In the genomic region with DNA sequence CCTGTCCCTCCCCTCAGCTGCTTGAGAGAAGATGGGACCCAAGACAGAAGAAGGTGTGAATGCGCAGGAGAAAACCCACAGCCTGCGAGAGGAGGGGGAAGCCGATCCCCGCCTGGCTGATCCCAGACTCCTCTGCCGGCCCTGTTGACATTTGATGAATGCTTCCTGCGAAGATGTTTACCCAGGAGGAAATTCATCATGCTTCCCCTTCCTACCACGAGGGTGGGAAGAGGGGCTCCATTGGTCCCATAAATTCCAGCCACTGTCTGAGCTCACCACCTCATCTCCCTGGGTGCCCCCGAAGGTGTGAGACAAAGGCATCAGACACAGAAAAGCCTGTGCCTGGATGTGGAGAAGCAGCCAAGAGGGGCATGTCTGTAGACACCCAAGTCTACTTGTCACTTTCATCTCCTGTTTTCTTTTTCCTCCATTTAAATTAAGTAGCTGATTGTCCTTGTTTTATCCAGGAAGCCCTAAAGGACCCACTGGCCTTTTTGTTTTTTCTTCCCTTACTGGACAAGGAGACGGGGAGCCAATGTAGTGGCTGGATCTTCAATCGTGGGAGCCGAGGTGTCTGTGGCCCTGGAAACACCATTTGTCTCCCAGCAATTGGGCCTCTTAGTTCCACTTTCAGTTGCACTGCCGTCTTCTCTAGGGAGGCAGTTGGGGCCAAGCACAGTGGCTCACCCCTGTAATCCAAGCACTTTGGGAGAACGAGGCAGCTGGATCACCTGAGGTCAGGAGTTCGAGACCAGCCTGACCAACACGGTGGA, we compare ENCODE assay signal across 18 cellular contexts.
A peak's percentile ranks its signal among the peaks of the same experiment; 100 is the strongest.
DNase-seq lines count a peak whose midpoint lies in the region; ATAC-seq, FAIRE-seq and TF ChIP-seq lines count a peak whose summit lies in the region.
"Had no signal": no experiment of that assay in that cellular context is flagged by ENCODE, and none has a peak within 500 bp of the region (broad histone marks: within the 10 kb centered on the region; RNA-seq: fewer than 3 reads in every experiment).

No MANE protein-coding gene starts in this region.

- H3K4me1 Mint-ChIP-seq in neural progenitor cell = peaks cover 25% of the 10 kb centered on the region
- H3K4me1 Mint-ChIP-seq: GM23338 had no signal

- peak overlapping the region; percentile 42 for H3K27ac Mint-ChIP-seq in neural progenitor cell
- H3K27ac Mint-ChIP-seq: CD4-positive, alpha-beta T cell; GM23338 had no signal

- H3K36me3 Mint-ChIP-seq in neural progenitor cell = no peaks in the 10 kb centered on the region

- intact Hi-C loops in K562 (cut with micrococcal nuclease) = no loop called here
- intact Hi-C loops in right lobe of liver (cut with DNase I) = no loop called here

- peaks cover 3 to 19% of the 10 kb centered on the region in 2 experiments; a peak in 3 of 5 replicates for H3K4me1 ChIP-seq in K562 (replicated peaks in 1 of 2; ENCODE audit: control insufficient read depth in 2 of 2, insufficient read depth in 2 of 2, low read length in 2 of 2)
- H3K4me1 ChIP-seq in right lobe of liver = peaks cover 0 to 5% (median 2%) of the 10 kb centered on the region in 4 donors
- peaks cover 5% of the 10 kb centered on the region for H3K4me1 ChIP-seq in neural progenitor cell

- H3K9ac ChIP-seq in K562 (ENCODE audit: insufficient read depth in 1 of 2, low read depth in 2 of 2, low read length in 2 of 2) (no peak overlapping the region), neural progenitor cell (no peak overlapping the region)
- H3K9ac ChIP-seq: KMS-11 had no signal

- no peak overlapping the region for H3K27ac ChIP-seq in K562 (ENCODE audit: extremely low read depth, low read depth, low read length)
- H3K27ac ChIP-seq in right lobe of liver = no peak overlapping the region
- H3K27ac ChIP-seq in neural progenitor cell = no peak overlapping the region
- no peak overlapping the region for H3K27ac ChIP-seq in caudate nucleus (ENCODE audit: low read depth, low read length)
- H3K27ac ChIP-seq: KMS-11 had no signal

- H3K27me3 Mint-ChIP-seq in neural progenitor cell (ENCODE audit: insufficient read depth, low read depth) = peaks cover 15% of the 10 kb centered on the region
- H3K27me3 Mint-ChIP-seq: CD4-positive, alpha-beta T cell had no signal

- DNase-seq in HT1080 (ENCODE audit: low read depth) (peak; percentile 25), K562 (ENCODE audit: extremely low read depth in 1 of 4, low spot score in 3 of 4) (no peak), right lobe of liver (no peak), neural progenitor cell (ENCODE audit: low spot score) (no peak), NCI-H226 (no peak), caudate nucleus (lab: John Stamatoyannopoulos, UW) (no peak)
- DNase-seq: CD4-positive, alpha-beta T cell; DMS79; MG63; NCI-H1417 treated with DMSO at 0.1 percent for 48 hours; NCI-H2029; NCI-H526 had no signal

- H3K9me3 Mint-ChIP-seq in neural progenitor cell = no peaks in the 10 kb centered on the region
- H3K9me3 Mint-ChIP-seq: CD4-positive, alpha-beta T cell; GM23338 had no signal

- H4K20me1 ChIP-seq in K562 (replicated peaks; ENCODE audit: control insufficient read depth, insufficient read depth, low read length) (no peaks in the 10 kb centered on the region), neural progenitor cell (ENCODE audit: low read depth) (no peaks in the 10 kb centered on the region)

- no peak for TF ChIP-seq EP300 in K562 (IDR thresholded peaks at IDR 0.05; ENCODE audit: low read length)

- TF ChIP-seq RAD21 in K562 (CRISPR knock-in tag; conservative IDR thresholded peaks at IDR 0.05 in 1 of 2, IDR thresholded peaks at IDR 0.05 in 1 of 2) = no peak

- no peak overlapping the region for H3K4me3 Mint-ChIP-seq in neural progenitor cell
- H3K4me3 Mint-ChIP-seq: CD4-positive, alpha-beta T cell; GM23338 had no signal

- H3K27me3 ChIP-seq in K562 (ENCODE audit: control insufficient read depth in 2 of 2, insufficient read depth in 2 of 2, low read length in 2 of 2) (no peaks in the 10 kb centered on the region), right lobe of liver (no peaks in the 10 kb centered on the region), neural progenitor cell (no peaks in the 10 kb centered on the region)
- H3K27me3 ChIP-seq: MG63 had no signal

- in situ Hi-C loops in K562 (cut with MboI) = no loop called here

- CTCF ChIA-PET in K562 (lab: Yijun Ruan, JAX; ENCODE audit: low intra/inter-chr PET ratio) = no interaction called here

- H3K79me2 ChIP-seq in K562 (ENCODE audit: control insufficient read depth, insufficient read depth, low read length) (no peaks in the 10 kb centered on the region), neural progenitor cell (ENCODE audit: low read depth) (no peaks in the 10 kb centered on the region)

- POLR2A ChIA-PET in K562 (lab: Yijun Ruan, JAX) = interaction anchor here (0.5 to 0.6 kb wide), 3 partner anchors 51 to 205 kb away, joined by 3 read pairs; no protein-coding TSS in a partner anchor

- H3K9me1 ChIP-seq in K562 (ENCODE audit: control insufficient read depth, insufficient read depth, low read length) = no peaks in the 10 kb centered on the region

- H3K36me3 ChIP-seq in K562 (ENCODE audit: control insufficient read depth, insufficient read depth, low read length) = no peaks in the 10 kb centered on the region
- no peaks in the 10 kb centered on the region for H3K36me3 ChIP-seq in right lobe of liver
- no peaks in the 10 kb centered on the region for H3K36me3 ChIP-seq in neural progenitor cell
- H3K36me3 ChIP-seq: MG63 had no signal

- no peaks in the 10 kb centered on the region for H3K9me3 ChIP-seq in K562 (replicated peaks; ENCODE audit: control insufficient read depth, insufficient read depth, low read depth, low read length)
- no peaks in the 10 kb centered on the region for H3K9me3 ChIP-seq in right lobe of liver
- no peaks in the 10 kb centered on the region for H3K9me3 ChIP-seq in neural progenitor cell (ENCODE audit: low read depth)
- H3K9me3 ChIP-seq: MG63 had no signal

- H3K4me3 ChIP-seq in K562 (no peak overlapping the region), right lobe of liver (no peak overlapping the region), neural progenitor cell (no peak overlapping the region)
- H3K4me3 ChIP-seq: GM12878, GM23338, MG63 had no signal

- FAIRE-seq in K562 (lab: Jason Lieb, UNC) = no peak
- FAIRE-seq: GM12878, GM19239 had no signal

- H3K4me2 ChIP-seq in K562 (ENCODE audit: insufficient read depth, low read length) = no peak overlapping the region
- no peak overlapping the region for H3K4me2 ChIP-seq in neural progenitor cell
- H3K4me2 ChIP-seq: GM23338, KMS-11 had no signal

- peaks cover 5% of the 10 kb centered on the region for H3F3A ChIP-seq in neural progenitor cell (ENCODE audit: low read depth)

- no peak for TF ChIP-seq CTCF in K562 (IDR thresholded peaks at IDR 0.05 in 2 of 3, conservative IDR thresholded peaks at IDR 0.05 in 1 of 3; ENCODE audit: insufficient read depth in 2 of 3, low read depth in 1 of 3, low read length in 3 of 3)
- no peak for TF ChIP-seq CTCF in right lobe of liver (IDR thresholded peaks at IDR 0.05)
- TF ChIP-seq CTCF in neural progenitor cell (IDR thresholded peaks at IDR 0.05) = no peak

- H2AFZ ChIP-seq in K562 (ENCODE audit: low read depth, low read length) (peak overlapping the region; percentile 58; the same call in 1 of the 2 replicates), neural progenitor cell (replicated peaks) (no peak overlapping the region)
- H2AFZ ChIP-seq: GM23338 had no signal

- ATAC-seq in K562 (no peak), right lobe of liver (peak; percentile 46 to 74 (median 66)), HG03469 (IDR thresholded peaks at IDR 0.05; ENCODE audit: unreplicated experiment) (no peak), HG03175 (IDR thresholded peaks at IDR 0.05; ENCODE audit: unreplicated experiment) (no peak)
- ATAC-seq: GM12878, GM23338 had no signal

- BruUV-seq in K562 (replicated peaks; lab: Mats Ljungman, UMichigan) = no TSS peak

- 50% methylated on average over 12 of the region's 15 CpGs for WGBS in K562 (ENCODE audit: insufficient coverage, low coverage, missing lambda C conversion rate)
- 63% methylated on average over 11 of the region's 15 CpGs for WGBS in right lobe of liver (ENCODE audit: insufficient coverage, low coverage, low lambda C conversion rate, missing lambda C conversion rate)

- TF ChIP-seq POLR2A in K562 (conservative IDR thresholded peaks at IDR 0.05) = no peak
- no peak for TF ChIP-seq POLR2A in right lobe of liver (IDR thresholded peaks at IDR 0.05)

TF ChIP-seq in K562, 482 proteins besides CTCF, POLR2A, EP300 and RAD21:
- TF ChIP-seq MEIS2 (IDR thresholded peaks at IDR 0.05; ENCODE audit: partially characterized antibody) (peak; percentile 25), FUS (optimal IDR thresholded peaks at IDR 0.05; ENCODE audit: low read depth, low read length) (no peak)
- TF ChIP-seq, protein P1, sequence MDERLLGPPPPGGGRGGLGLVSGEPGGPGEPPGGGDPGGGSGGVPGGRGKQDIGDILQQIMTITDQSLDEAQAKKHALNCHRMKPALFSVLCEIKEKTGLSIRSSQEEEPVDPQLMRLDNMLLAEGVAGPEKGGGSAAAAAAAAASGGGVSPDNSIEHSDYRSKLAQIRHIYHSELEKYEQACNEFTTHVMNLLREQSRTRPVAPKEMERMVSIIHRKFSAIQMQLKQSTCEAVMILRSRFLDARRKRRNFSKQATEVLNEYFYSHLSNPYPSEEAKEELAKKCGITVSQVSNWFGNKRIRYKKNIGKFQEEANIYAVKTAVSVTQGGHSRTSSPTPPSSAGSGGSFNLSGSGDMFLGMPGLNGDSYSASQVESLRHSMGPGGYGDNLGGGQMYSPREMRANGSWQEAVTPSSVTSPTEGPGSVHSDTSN (CRISPR knock-in tag; IDR thresholded peaks at IDR 0.05; ENCODE audit: low read depth) = no peak
- TF ChIP-seq, protein P1 (tag; conservative IDR thresholded peaks at IDR 0.05; ENCODE audit: low read depth) = peak; percentile 30; the same call in 1 of the 2 replicates

Comparison
In these comparisons a context has a peak if more than half of its experiments do, and no peak if none do; other contexts are left out.
1. ATAC-seq: peak in right lobe of liver (4 of 4); none in K562 (single experiment), HG03469 (single experiment) and HG03175 (single experiment).